ENCODE assay signal across 26 cellular contexts in genomic region chr16:54199486-54200160, GRCh38.
"Had no signal": no experiment of that assay in that cellular context is flagged by ENCODE, and none has a peak within 500 bp of the region (broad histone marks: within the 10 kb centered on the region; RNA-seq: fewer than 3 reads in every experiment).

No MANE protein-coding gene starts in this region.

- H3K4me1 ChIP-seq: colonic mucosa, foreskin keratinocyte, psoas muscle, thyroid gland had no signal

- ATAC-seq: esophagus mucosa; foreskin keratinocyte; gastroesophageal sphincter; left lobe of liver; naive thymus-derived CD4-positive, alpha-beta T cell; psoas muscle; sciatic nerve; stimulated activated effector memory CD8-positive, alpha-beta T cell treated with anti-CD3 and anti-CD28 coated beads, Interleukin-12 subunit alpha, Interleukin-12 subunit beta, amount 100 ng/mL, for 72 hours had no signal

- H3K27me3 ChIP-seq: colonic mucosa, foreskin keratinocyte, heart left ventricle, neural progenitor cell, ovary, thyroid gland had no signal

- DNase-seq: colonic mucosa; effector CD8-positive, alpha-beta T cell; endodermal cell; foreskin keratinocyte; heart left ventricle; hippocampal formation; immature natural killer cell; mesenchymal stem cell; midbrain; naive thymus-derived CD4-positive, alpha-beta T cell; nucleus accumbens; ovary; posterior cingulate gyrus; psoas muscle; stimulated activated CD4-positive, alpha-beta T cell treated with anti-CD3 and anti-CD28 coated beads, Interleukin-2, amount 100 ng/mL, for 24 hours; stimulated activated CD4-positive, alpha-beta T cell treated with anti-CD3 and anti-CD28 coated beads, Interleukin-4, amount 100 ng/mL, for 24 hours; stimulated activated naive CD4-positive, alpha-beta T cell treated with Interleukin-2 at 50 U/mL for 16 hours; stomach; thyroid gland had no signal

- H3K4me2 ChIP-seq: neural progenitor cell had no signal

- H3K36me3 ChIP-seq: colonic mucosa, gastroesophageal sphincter, heart left ventricle, neural progenitor cell, ovary, stomach, thyroid gland had no signal

- H3K9ac ChIP-seq: neural progenitor cell had no signal

- H3K27ac ChIP-seq: colonic mucosa, epithelial cell of prostate, foreskin keratinocyte, gastroesophageal sphincter, heart left ventricle, neural progenitor cell, ovary, psoas muscle, stomach, thyroid gland had no signal

- H3K4me3 ChIP-seq: colonic mucosa, gastroesophageal sphincter, heart left ventricle, neural progenitor cell, ovary, psoas muscle, stomach, thyroid gland had no signal

- H3K9me3 ChIP-seq: colonic mucosa, gastroesophageal sphincter, heart left ventricle, ovary, psoas muscle, stomach, thyroid gland had no signal
